ENCODE assay signal across 1 cellular context in the genomic region with DNA sequence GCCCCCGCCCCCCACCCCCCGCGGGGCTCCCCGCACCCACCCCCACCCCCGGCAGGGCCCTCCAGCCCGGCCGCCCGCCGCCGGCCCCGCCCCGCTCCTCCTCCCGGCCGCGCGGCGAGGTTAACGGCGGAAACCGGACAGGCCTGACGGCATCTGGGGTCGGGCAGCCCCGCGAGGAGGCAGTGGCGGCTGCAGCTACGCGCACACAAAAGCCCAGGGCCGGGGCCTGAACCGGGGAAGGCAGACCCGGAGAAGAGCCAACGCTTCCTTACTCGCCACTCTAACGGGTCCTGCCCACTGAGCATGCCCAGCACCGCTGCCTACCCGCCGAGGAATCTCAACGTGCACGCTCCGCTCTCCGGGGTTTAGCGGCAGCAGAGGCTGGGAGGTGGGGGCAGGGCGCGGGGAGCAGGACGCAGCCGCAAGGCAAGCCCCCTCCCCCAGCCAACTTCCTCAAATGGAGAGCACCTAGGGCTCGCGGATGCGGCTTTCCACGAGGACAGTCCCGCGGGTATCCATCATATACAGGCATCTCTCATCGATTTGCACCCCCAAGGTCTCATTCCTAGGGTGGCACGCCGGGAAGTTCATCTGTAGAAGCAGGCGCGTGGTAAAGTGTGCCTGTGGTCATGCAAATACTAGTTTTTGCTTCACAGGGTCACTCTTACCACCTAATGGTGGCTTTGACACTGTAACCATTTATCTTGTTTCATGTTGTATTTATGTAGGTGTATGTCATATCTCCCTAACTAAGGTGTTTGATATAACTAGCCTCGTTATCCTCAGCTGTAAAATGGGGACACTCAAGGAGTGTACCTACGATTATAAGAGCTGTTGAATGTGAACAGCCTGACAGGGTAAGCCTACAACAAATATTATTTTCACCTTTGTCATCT.
TF ChIP-seq lines count a peak whose summit lies in the region.

A gene (minus strand): TSS at position 339 of the 896 bp plus-strand sequence. CDS start 761 bp downstream, outside the sequence.

TF ChIP-seq in GM23338, 12 proteins besides CTCF, POLR2A, EP300 and RAD21 (continued from another document):
- TF ChIP-seq, protein P1, sequence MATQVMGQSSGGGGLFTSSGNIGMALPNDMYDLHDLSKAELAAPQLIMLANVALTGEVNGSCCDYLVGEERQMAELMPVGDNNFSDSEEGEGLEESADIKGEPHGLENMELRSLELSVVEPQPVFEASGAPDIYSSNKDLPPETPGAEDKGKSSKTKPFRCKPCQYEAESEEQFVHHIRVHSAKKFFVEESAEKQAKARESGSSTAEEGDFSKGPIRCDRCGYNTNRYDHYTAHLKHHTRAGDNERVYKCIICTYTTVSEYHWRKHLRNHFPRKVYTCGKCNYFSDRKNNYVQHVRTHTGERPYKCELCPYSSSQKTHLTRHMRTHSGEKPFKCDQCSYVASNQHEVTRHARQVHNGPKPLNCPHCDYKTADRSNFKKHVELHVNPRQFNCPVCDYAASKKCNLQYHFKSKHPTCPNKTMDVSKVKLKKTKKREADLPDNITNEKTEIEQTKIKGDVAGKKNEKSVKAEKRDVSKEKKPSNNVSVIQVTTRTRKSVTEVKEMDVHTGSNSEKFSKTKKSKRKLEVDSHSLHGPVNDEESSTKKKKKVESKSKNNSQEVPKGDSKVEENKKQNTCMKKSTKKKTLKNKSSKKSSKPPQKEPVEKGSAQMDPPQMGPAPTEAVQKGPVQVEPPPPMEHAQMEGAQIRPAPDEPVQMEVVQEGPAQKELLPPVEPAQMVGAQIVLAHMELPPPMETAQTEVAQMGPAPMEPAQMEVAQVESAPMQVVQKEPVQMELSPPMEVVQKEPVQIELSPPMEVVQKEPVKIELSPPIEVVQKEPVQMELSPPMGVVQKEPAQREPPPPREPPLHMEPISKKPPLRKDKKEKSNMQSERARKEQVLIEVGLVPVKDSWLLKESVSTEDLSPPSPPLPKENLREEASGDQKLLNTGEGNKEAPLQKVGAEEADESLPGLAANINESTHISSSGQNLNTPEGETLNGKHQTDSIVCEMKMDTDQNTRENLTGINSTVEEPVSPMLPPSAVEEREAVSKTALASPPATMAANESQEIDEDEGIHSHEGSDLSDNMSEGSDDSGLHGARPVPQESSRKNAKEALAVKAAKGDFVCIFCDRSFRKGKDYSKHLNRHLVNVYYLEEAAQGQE (IDR thresholded peaks at IDR 0.05; ENCODE audit: unreplicated experiment): no peak
